ENCODE assay signal across 1 cellular context in genomic region chr5:72954389-72954788, GRCh38.
TF ChIP-seq lines count a peak whose summit lies in the region.

No MANE protein-coding gene starts in this region.

TF ChIP-seq in HepG2, 621 proteins besides CTCF, POLR2A, EP300 and RAD21 (continued from another document):
- no peak for TF ChIP-seq HOXA7 (CRISPR knock-in tag; IDR thresholded peaks at IDR 0.05)
- no peak for TF ChIP-seq CCDC6 (CRISPR knock-in tag; IDR thresholded peaks at IDR 0.05)
- TF ChIP-seq ATRX (CRISPR knock-in tag; IDR thresholded peaks at IDR 0.05; ENCODE audit: borderline replicate concordance), result no peak
- TF ChIP-seq TGIF2 (CRISPR knock-in tag; IDR thresholded peaks at IDR 0.05), result no peak
- TF ChIP-seq GATAD1 (CRISPR knock-in tag; IDR thresholded peaks at IDR 0.05), result no peak
- no peak for TF ChIP-seq ZNF282 (IDR thresholded peaks at IDR 0.05; ENCODE audit: partially characterized antibody)
- no peak for TF ChIP-seq HNRNPLL (IDR thresholded peaks at IDR 0.05; ENCODE audit: low read depth, low read length, poor library complexity, severe bottlenecking)
- no peak for TF ChIP-seq ZBTB39 (CRISPR knock-in tag; IDR thresholded peaks at IDR 0.05)
- no peak for TF ChIP-seq ZSCAN5A (CRISPR knock-in tag; IDR thresholded peaks at IDR 0.05; ENCODE audit: borderline replicate concordance)
- no peak for TF ChIP-seq ZNF331 (CRISPR knock-in tag; IDR thresholded peaks at IDR 0.05)
